Comparison of ENCODE assay signal across 8 cellular contexts in genomic region chr17:81509048-81509686, GRCh38. TPM values are rescaled to one million over a fixed set of nuclear protein-coding genes. Genes with fewer than 3 reads are reported as not detected.
DNase-seq lines count a peak whose midpoint lies in the region; ATAC-seq lines count a peak whose summit lies in the region.

No MANE protein-coding gene starts in this region.

- peaks cover 34 to 55% (median 41%) of the 10 kb centered on the region in 3 donors for H3K4me1 Mint-ChIP-seq in CD8-positive, alpha-beta memory T cell
- peaks cover 20% of the 10 kb centered on the region for H3K4me1 Mint-ChIP-seq in activated T-helper 2 cell treated with anti-CD3 and anti-CD28 coated beads, Interferon-gamma antibody, Interleukin-2, Interleukin-4, amounts not matched to agents 10 μg/mL and 5 μg/mL and 100 μg/mL, durations not matched to agents 14 hours and 24 hours and 36 hours (ENCODE audit: low read depth)

- ATAC-seq in HG03159 (IDR thresholded peaks at IDR 0.05; ENCODE audit: unreplicated experiment) (no peak), GM21825 (IDR thresholded peaks at IDR 0.05; ENCODE audit: unreplicated experiment) (no peak)

- H3K9me3 ChIP-seq in CD8-positive, alpha-beta memory T cell (ENCODE audit: low read length) = no peaks in the 10 kb centered on the region
- H3K9me3 ChIP-seq in HUES6 (ENCODE audit: control insufficient read depth, insufficient read depth, low read depth, low read length) (no peaks in the 10 kb centered on the region), subcutaneous abdominal adipose tissue (ENCODE audit: control insufficient read depth in 5 of 5, low read length in 5 of 5) (no peaks in the 10 kb centered on the region)

- POLR2A ChIA-PET in CD8-positive, alpha-beta memory T cell (lab: Charles Lee) = interaction anchor here (1.0 to 1.3 kb wide), 3 partner anchors 43 to 111 kb away, joined by 3 to 6 read pairs (median 6); partner anchors contain the start of gene FAAP100

- peaks cover 19% of the 10 kb centered on the region for H3K4me1 ChIP-seq in CD8-positive, alpha-beta memory T cell (ENCODE audit: insufficient read depth, low read length)
- H3K4me1 ChIP-seq in HUES6 (ENCODE audit: control insufficient read depth, insufficient read depth, low read length) = no peaks in the 10 kb centered on the region
- peaks cover 10 to 50% (median 48%) of the 10 kb centered on the region in 5 donors for H3K4me1 ChIP-seq in subcutaneous abdominal adipose tissue (ENCODE audit: control insufficient read depth in 5 of 5, insufficient read depth in 5 of 5, low read length in 5 of 5)

- peaks cover 33% of the 10 kb centered on the region for H3K36me3 ChIP-seq in CD8-positive, alpha-beta memory T cell (ENCODE audit: insufficient read depth, low read length)
- H3K36me3 ChIP-seq in HUES6 (ENCODE audit: control insufficient read depth, insufficient read depth, low read length) = peaks cover 37% of the 10 kb centered on the region
- H3K36me3 ChIP-seq in subcutaneous abdominal adipose tissue (ENCODE audit: control insufficient read depth in 5 of 5, insufficient read depth in 5 of 5, low read length in 5 of 5) = peaks cover 0 to 32% (median 30%) of the 10 kb centered on the region in 5 donors

- peak overlapping the region; percentile 85 for H3K27ac ChIP-seq in CD8-positive, alpha-beta memory T cell (ENCODE audit: low read depth, low read length)
- H3K27ac ChIP-seq in HUES6 (ENCODE audit: low read depth, low read length) (no peak overlapping the region), subcutaneous abdominal adipose tissue (ENCODE audit: low read depth, low read length) (peak overlapping the region; percentile 54)

- H3K9me3 Mint-ChIP-seq in CD8-positive, alpha-beta memory T cell = peaks cover 0 to 1% (median 0%) of the 10 kb centered on the region in 5 donors
- H3K9me3 Mint-ChIP-seq in activated T-helper 2 cell treated with anti-CD3 and anti-CD28 coated beads, Interferon-gamma antibody, Interleukin-2, Interleukin-4, amounts not matched to agents 10 μg/mL and 5 μg/mL and 100 μg/mL, durations not matched to agents 14 hours and 24 hours and 36 hours = no peaks in the 10 kb centered on the region

- H3K36me3 Mint-ChIP-seq in CD8-positive, alpha-beta memory T cell = peaks cover 30 to 41% (median 32%) of the 10 kb centered on the region in 3 donors
- H3K36me3 Mint-ChIP-seq in activated T-helper 2 cell treated with anti-CD3 and anti-CD28 coated beads, Interferon-gamma antibody, Interleukin-2, Interleukin-4, amounts not matched to agents 10 μg/mL and 5 μg/mL and 100 μg/mL, durations not matched to agents 14 hours and 24 hours and 36 hours (ENCODE audit: low read depth) = peaks cover 48% of the 10 kb centered on the region

- CTCF ChIA-PET in CD8-positive, alpha-beta memory T cell (lab: Charles Lee) = interaction anchor here (2.7 to 2.8 kb wide), 2 partner anchors 24 to 218 kb away, joined by 7 to 10 read pairs; no protein-coding TSS in a partner anchor

- peaks cover 0 to 15% of the 10 kb centered on the region in 2 donors for H3K27me3 Mint-ChIP-seq in CD8-positive, alpha-beta memory T cell
- H3K27me3 Mint-ChIP-seq in activated T-helper 2 cell treated with anti-CD3 and anti-CD28 coated beads, Interferon-gamma antibody, Interleukin-2, Interleukin-4, amounts not matched to agents 10 μg/mL and 5 μg/mL and 100 μg/mL, durations not matched to agents 14 hours and 24 hours and 36 hours (ENCODE audit: low read depth) = peaks cover 4% of the 10 kb centered on the region

- no peaks in the 10 kb centered on the region for H3K27me3 ChIP-seq in CD8-positive, alpha-beta memory T cell (ENCODE audit: insufficient read depth, low read length, poor library complexity, severe bottlenecking)
- no peaks in the 10 kb centered on the region for H3K27me3 ChIP-seq in HUES6 (ENCODE audit: control insufficient read depth, insufficient read depth, low read length)
- H3K27me3 ChIP-seq in subcutaneous abdominal adipose tissue (ENCODE audit: control insufficient read depth in 5 of 5, insufficient read depth in 4 of 5, low read length in 5 of 5) = no peaks in the 10 kb centered on the region

- peak overlapping the region; percentile 99 for H3K9ac ChIP-seq in HUES6 (ENCODE audit: low read length)
- H3K9ac ChIP-seq in subcutaneous abdominal adipose tissue (ENCODE audit: low read length in 5 of 5) = peak overlapping the region in 4 of 5 donors; percentile 4 to 89 (median 48)

- H3K27ac Mint-ChIP-seq in CD8-positive, alpha-beta memory T cell = peak overlapping the region; percentile 90 to 98 (median 96)
- H3K27ac Mint-ChIP-seq in activated T-helper 2 cell treated with anti-CD3 and anti-CD28 coated beads, Interferon-gamma antibody, Interleukin-2, Interleukin-4, amounts not matched to agents 10 μg/mL and 5 μg/mL and 100 μg/mL, durations not matched to agents 14 hours and 24 hours and 36 hours = peak overlapping the region; percentile 82

- intact Hi-C loops in activated T-helper 2 cell treated with anti-CD3 and anti-CD28 coated beads, Interferon-gamma antibody, Interleukin-2, Interleukin-4, amounts not matched to agents 10 μg/mL and 5 μg/mL and 100 μg/mL, durations not matched to agents 14 hours and 24 hours and 36 hours (cut with micrococcal nuclease) = no loop called here

- H3K4me3 ChIP-seq in CD8-positive, alpha-beta memory T cell (ENCODE audit: low read length) = peak overlapping the region; percentile 92
- peak overlapping the region; percentile 82 for H3K4me3 ChIP-seq in HUES6 (ENCODE audit: low read depth, low read length)
- peak overlapping the region; percentile 49 to 95 (median 90) for H3K4me3 ChIP-seq in subcutaneous abdominal adipose tissue (ENCODE audit: low read depth in 1 of 5, low read length in 5 of 5)

- DNase-seq in CD8-positive, alpha-beta memory T cell = no peak
- DNase-seq in activated T-helper 2 cell treated with anti-CD3 and anti-CD28 coated beads, Interferon-gamma antibody, Interleukin-2, Interleukin-4, amounts not matched to agents 10 μg/mL and 5 μg/mL and 100 μg/mL, durations not matched to agents 14 hours and 24 hours and 36 hours (ENCODE audit: low spot score) = no peak
- DNase-seq in islet precursor cell (peak; percentile 71), HPDE6-E6E7 (ENCODE audit: extremely low spot score) (no peak)

- H3K4me3 Mint-ChIP-seq in CD8-positive, alpha-beta memory T cell = peak overlapping the region; percentile 93 to 99 (median 98)
- peak overlapping the region; percentile 97 for H3K4me3 Mint-ChIP-seq in activated T-helper 2 cell treated with anti-CD3 and anti-CD28 coated beads, Interferon-gamma antibody, Interleukin-2, Interleukin-4, amounts not matched to agents 10 μg/mL and 5 μg/mL and 100 μg/mL, durations not matched to agents 14 hours and 24 hours and 36 hours (ENCODE audit: low read depth)

RNA-seq across cellular contexts. Expression of gene ACTG1, which starts 3.4 kb away (rescaled TPM):
- total RNA-seq in CD8-positive, alpha-beta memory T cell = 1,000 to 10,000 TPM; 5,175 to 5,190 TPM
- 1,950 TPM for polyA plus RNA-seq in CD8-positive, alpha-beta memory T cell
- 4,152 and 4,174 TPM in 2 replicates for total RNA-seq in activated T-helper 2 cell treated with anti-CD3 and anti-CD28 coated beads, Interferon-gamma antibody, Interleukin-2, Interleukin-4, amounts not matched to agents 10 μg/mL and 5 μg/mL and 100 μg/mL, durations not matched to agents 14 hours and 24 hours and 36 hours

RNA-seq across cellular contexts. Expression of gene FSCN2, which starts 19.0 kb away (rescaled TPM):
- total RNA-seq in CD8-positive, alpha-beta memory T cell = under 1 TPM; 0.46 to 0.49 TPM
- polyA plus RNA-seq in CD8-positive, alpha-beta memory T cell = not detected
- 1.1 TPM in 2 replicates for total RNA-seq in activated T-helper 2 cell treated with anti-CD3 and anti-CD28 coated beads, Interferon-gamma antibody, Interleukin-2, Interleukin-4, amounts not matched to agents 10 μg/mL and 5 μg/mL and 100 μg/mL, durations not matched to agents 14 hours and 24 hours and 36 hours

RNA-seq across cellular contexts. Expression of gene FAAP100, which starts 43.0 kb away (rescaled TPM):
- total RNA-seq in CD8-positive, alpha-beta memory T cell = 10 to 100 TPM; 52.5 to 55.3 TPM
- 19.2 TPM for polyA plus RNA-seq in CD8-positive, alpha-beta memory T cell
- 61.6 and 64.4 TPM in 2 replicates for total RNA-seq in activated T-helper 2 cell treated with anti-CD3 and anti-CD28 coated beads, Interferon-gamma antibody, Interleukin-2, Interleukin-4, amounts not matched to agents 10 μg/mL and 5 μg/mL and 100 μg/mL, durations not matched to agents 14 hours and 24 hours and 36 hours
